In the genomic region with DNA sequence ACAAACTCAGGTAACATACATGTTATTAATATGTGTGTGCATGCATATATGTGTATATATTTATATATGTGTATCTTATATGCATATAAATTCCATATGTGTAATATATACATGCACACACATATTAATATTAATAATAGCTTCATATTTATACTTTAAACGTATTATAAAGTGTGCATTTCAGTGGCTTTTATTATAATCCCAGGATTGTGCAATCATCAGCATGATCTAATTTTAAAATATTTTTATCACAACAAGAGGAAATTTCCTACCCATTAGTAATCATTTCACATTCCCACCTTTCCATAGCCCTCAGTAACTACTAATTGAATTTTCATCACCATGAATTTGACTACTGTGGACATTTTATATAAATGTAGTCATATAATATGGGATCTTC, we compare ENCODE assay signal across 8 cellular contexts.
"Had no signal": no experiment of that assay in that cellular context is flagged by ENCODE, and none has a peak within 500 bp of the region (broad histone marks: within the 10 kb centered on the region; RNA-seq: fewer than 3 reads in every experiment).

No MANE protein-coding gene starts in this region.

- FAIRE-seq: H1, H54, HTR-8/SVneo, K562 had no signal

- H3K4me3 ChIP-seq: GM23338, K562 had no signal

- H2AFZ ChIP-seq: GM23338 had no signal

- H3K4me2 ChIP-seq: GM23338 had no signal

- ATAC-seq: GM23338, K562 had no signal

- DNase-seq: H9, HCEC 1CT, KG1 had no signal
